ENCODE assay signal across 9 cellular contexts in genomic region chr10:122163182-122164027, GRCh38.
DNase-seq lines count a peak whose midpoint lies in the region; ATAC-seq and TF ChIP-seq lines count a peak whose summit lies in the region.
"Had no signal": no experiment of that assay in that cellular context is flagged by ENCODE, and none has a peak within 500 bp of the region (broad histone marks: within the 10 kb centered on the region; RNA-seq: fewer than 3 reads in every experiment).

No MANE protein-coding gene starts in this region.

- peak; percentile 51 for DNase-seq in activated CD8-positive, alpha-beta memory T cell treated with anti-CD3 and anti-CD28 coated beads, Interleukin-2, amount 50 U/mL, for 48 hours
- DNase-seq in activated CD8-positive, alpha-beta memory T cell treated with anti-CD3 and anti-CD28 coated beads for 24 hours, result no peak
- DNase-seq in astrocyte of the cerebellum (ENCODE audit: low read depth), result no peak
- no peak for DNase-seq in tibial nerve (ENCODE audit: low spot score in 2 of 2)
- DNase-seq: CD4-positive, alpha-beta T cell had no signal

- in situ Hi-C loops in astrocyte of the cerebellum (cut with HindIII; ENCODE audit: low sequenced_read_pairs), result loop anchor here (25.0 kb wide), 1 partner anchor 274 kb away; no protein-coding TSS in a partner anchor

- H3K4me1 ChIP-seq in tibial nerve, result peaks cover 0 to 35% (median 17%) of the 10 kb centered on the region in 4 donors

- ATAC-seq in HG02571 (IDR thresholded peaks at IDR 0.05; ENCODE audit: unreplicated experiment) (no peak), GM18520 (IDR thresholded peaks at IDR 0.05; ENCODE audit: unreplicated experiment) (no peak), GM18873 (IDR thresholded peaks at IDR 0.05; ENCODE audit: low FRiP score, unreplicated experiment) (no peak)

- no peaks in the 10 kb centered on the region for H3K36me3 ChIP-seq in tibial nerve

- H3K9me3 ChIP-seq in tibial nerve, result no peaks in the 10 kb centered on the region

- H3K27ac ChIP-seq in layer of hippocampus (ENCODE audit: low read depth, low read length) (peak overlapping the region; percentile 30), tibial nerve (peak overlapping the region in 2 of 4 donors; percentile 12 to 45)

- no peak for TF ChIP-seq POLR2A in tibial nerve (IDR thresholded peaks at IDR 0.05)

- no peak for TF ChIP-seq CTCF in astrocyte of the cerebellum (IDR thresholded peaks at IDR 0.05; ENCODE audit: low read depth, low read length, missing control alignments)
- no peak for TF ChIP-seq CTCF in tibial nerve (IDR thresholded peaks at IDR 0.05)

- WGBS in tibial nerve, 2 donors, result 10 to 13% methylated on average over 32 to 41 of the region's 90 CpGs

- H3K4me3 ChIP-seq in astrocyte of the cerebellum (ENCODE audit: low read depth, low read length), result peak overlapping the region; percentile 56
- H3K4me3 ChIP-seq in tibial nerve, result peak overlapping the region; percentile 28 to 57 (median 44)

- no peak for TF ChIP-seq EP300 in tibial nerve (IDR thresholded peaks at IDR 0.05)

- no peaks in the 10 kb centered on the region for H3K27me3 ChIP-seq in layer of hippocampus (ENCODE audit: control insufficient read depth, insufficient read depth, low read length)
- H3K27me3 ChIP-seq in tibial nerve, result no peaks in the 10 kb centered on the region
